1 cellular context compared by ENCODE assay signal in genomic region chr1:4961935-4962645, GRCh38.
TF ChIP-seq lines count a peak whose summit lies in the region.

No MANE protein-coding gene starts in this region.

TF ChIP-seq in H1, 55 proteins besides CTCF, POLR2A, EP300 and RAD21 (continued from another document):
- TF ChIP-seq RNF2 (IDR thresholded peaks at IDR 0.05; ENCODE audit: borderline replicate concordance, low read depth, low read length, missing control alignments, poor library complexity, severe bottlenecking) (no peak), SAP30 (IDR thresholded peaks at IDR 0.05; ENCODE audit: insufficient read depth, insufficient replicate concordance, low read length) (no peak), TEAD4 (IDR thresholded peaks at IDR 0.05; ENCODE audit: low read depth, low read length) (no peak), CHD2 (IDR thresholded peaks at IDR 0.05; ENCODE audit: low read length) (no peak)
